In the genomic region with DNA sequence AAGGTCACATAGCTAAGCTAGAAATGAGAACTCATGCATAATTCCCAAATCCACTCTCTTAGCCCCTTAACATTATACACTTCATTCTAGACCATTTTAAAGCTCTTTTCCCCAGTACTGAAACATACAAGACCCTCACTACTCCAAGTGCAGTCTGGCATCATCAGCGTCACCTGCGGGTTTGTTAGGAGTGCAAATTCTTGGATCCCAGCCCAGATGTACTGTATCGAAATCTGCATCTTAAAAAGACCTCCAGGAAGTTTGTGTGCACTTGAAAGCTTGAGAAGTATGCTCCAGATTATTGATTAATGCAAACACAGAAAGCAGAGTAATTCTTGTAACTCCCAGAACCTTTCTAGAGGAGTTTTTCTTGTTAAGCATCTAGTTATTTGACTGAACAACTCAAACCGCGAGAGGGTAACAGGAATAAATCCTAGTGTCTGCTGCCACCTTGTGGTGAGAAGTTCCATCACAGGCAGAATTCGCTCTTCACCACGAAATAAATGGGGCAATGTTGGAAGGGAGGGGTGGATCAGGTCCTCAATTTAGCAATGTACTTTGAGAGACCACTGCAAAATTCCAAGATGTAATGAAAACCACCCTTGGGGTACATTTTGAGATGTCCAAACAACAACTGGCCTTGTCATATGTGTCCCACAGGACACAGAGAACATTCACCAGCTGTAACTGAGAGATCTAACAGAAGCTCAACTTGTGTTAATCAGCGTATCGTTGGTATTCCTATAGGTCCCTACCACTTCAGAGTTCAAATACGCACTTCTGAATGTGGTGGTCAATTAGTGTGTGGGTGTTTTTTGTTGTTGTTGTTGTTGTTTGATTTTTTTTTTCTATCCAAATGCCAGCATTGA, we compare ENCODE assay signal across 8 cellular contexts. TPM values are rescaled to one million over a fixed set of nuclear protein-coding genes. Genes with fewer than 3 reads are reported as not detected.
DNase-seq lines count a peak whose midpoint lies in the region; ATAC-seq and TF ChIP-seq lines count a peak whose summit lies in the region.

No MANE protein-coding gene starts in this region.

- peak; percentile 74 to 76 for DNase-seq in cardiac muscle cell (ENCODE audit: low read depth in 1 of 2, low spot score in 1 of 2)
- DNase-seq in Right ventricle myocardium inferior (ENCODE audit: missing footprints) = no peak
- DNase-seq in NCI-H510A (lab: John Stamatoyannopoulos, UW) = peak; percentile 2
- DNase-seq in activated CD4-positive, alpha-beta memory T cell treated with anti-CD3 and anti-CD28 coated beads for 36 hours = peak; percentile 70
- DNase-seq in effector memory CD8-positive, alpha-beta T cell = peak; percentile 49 to 58 (median 57)
- DNase-seq in midbrain (lab: John Stamatoyannopoulos, UW) = peak; percentile 81
- DNase-seq in stimulated activated CD8-positive, alpha-beta memory T cell treated with anti-CD3 and anti-CD28 coated beads, Interleukin-7, amount 100 ng/mL, for 24 hours (ENCODE audit: low read depth) = peak; percentile 9

- H3K9me3 Mint-ChIP-seq in activated CD4-positive, alpha-beta memory T cell treated with anti-CD3 and anti-CD28 coated beads for 36 hours = no peaks in the 10 kb centered on the region
- H3K9me3 Mint-ChIP-seq in effector memory CD8-positive, alpha-beta T cell = no peaks in the 10 kb centered on the region

- H3K4me3 ChIP-seq in cardiac muscle cell = no peak overlapping the region

- ATAC-seq in Right ventricle myocardium inferior (no peak), HG03103 (IDR thresholded peaks at IDR 0.05; ENCODE audit: low read depth, unreplicated experiment) (peak; percentile 61)
- ATAC-seq in effector memory CD8-positive, alpha-beta T cell (replicated peaks) = peak; percentile 59

- no peaks in the 10 kb centered on the region for H3K4me1 Mint-ChIP-seq in activated CD4-positive, alpha-beta memory T cell treated with anti-CD3 and anti-CD28 coated beads for 36 hours (ENCODE audit: low read depth)
- peaks cover 9 to 15% of the 10 kb centered on the region in 2 donors for H3K4me1 Mint-ChIP-seq in effector memory CD8-positive, alpha-beta T cell (ENCODE audit: low read depth in 2 of 2)

- POLR2A ChIA-PET in activated CD4-positive, alpha-beta memory T cell treated with anti-CD3 and anti-CD28 coated beads for 36 hours (lab: Charles Lee) = no interaction called here

- intact Hi-C loops in Right ventricle myocardium inferior (cut with DNase I) = loop anchor here (1.0 kb wide), 1 partner anchor 467 kb away; no protein-coding TSS in a partner anchor
- intact Hi-C loops in activated CD4-positive, alpha-beta memory T cell treated with anti-CD3 and anti-CD28 coated beads for 36 hours (cut with micrococcal nuclease) = loop anchor here (1.0 to 10.0 kb wide), 3 partner anchors 469 to 1614 kb away; no protein-coding TSS in a partner anchor

- CTCF ChIA-PET in activated CD4-positive, alpha-beta memory T cell treated with anti-CD3 and anti-CD28 coated beads for 36 hours (lab: Charles Lee) = interaction anchor here (0.7 to 7.2 kb wide), 12 partner anchors 10 to 1485 kb away, joined by 3 to 94 read pairs (median 3); no protein-coding TSS in a partner anchor

- H3K4me1 ChIP-seq in cardiac muscle cell (ENCODE audit: low read depth) = no peaks in the 10 kb centered on the region

- no peaks in the 10 kb centered on the region for H3K9me3 ChIP-seq in cardiac muscle cell (ENCODE audit: low read depth)

- no peaks in the 10 kb centered on the region for H3K36me3 Mint-ChIP-seq in activated CD4-positive, alpha-beta memory T cell treated with anti-CD3 and anti-CD28 coated beads for 36 hours
- H3K36me3 Mint-ChIP-seq in effector memory CD8-positive, alpha-beta T cell (ENCODE audit: insufficient read depth) = no peaks in the 10 kb centered on the region

- no peaks in the 10 kb centered on the region for H3K27me3 Mint-ChIP-seq in activated CD4-positive, alpha-beta memory T cell treated with anti-CD3 and anti-CD28 coated beads for 36 hours
- H3K27me3 Mint-ChIP-seq in effector memory CD8-positive, alpha-beta T cell = no peaks in the 10 kb centered on the region

- TF ChIP-seq CTCF in cardiac muscle cell (IDR thresholded peaks at IDR 0.05; ENCODE audit: low read depth, low read length) = peak; percentile 78

- peaks cover 15% of the 10 kb centered on the region for H3K27me3 ChIP-seq in cardiac muscle cell

- no peak overlapping the region for H3K4me3 Mint-ChIP-seq in activated CD4-positive, alpha-beta memory T cell treated with anti-CD3 and anti-CD28 coated beads for 36 hours
- H3K4me3 Mint-ChIP-seq in effector memory CD8-positive, alpha-beta T cell = no peak overlapping the region

- no peak overlapping the region for H3K27ac Mint-ChIP-seq in activated CD4-positive, alpha-beta memory T cell treated with anti-CD3 and anti-CD28 coated beads for 36 hours
- no peak overlapping the region for H3K27ac Mint-ChIP-seq in effector memory CD8-positive, alpha-beta T cell

- H3K27ac ChIP-seq in cardiac muscle cell = no peak overlapping the region

- no peaks in the 10 kb centered on the region for H3K36me3 ChIP-seq in cardiac muscle cell

RNA-seq across cellular contexts. Expression of a gene that starts 0.6 kb away (rescaled TPM):
- total RNA-seq in cardiac muscle cell = not detected in 2 replicates
- not detected in 2 replicates for polyA plus RNA-seq in cardiac muscle cell
- not detected for total RNA-seq in Right ventricle myocardium inferior
- not detected for total RNA-seq in activated CD4-positive, alpha-beta memory T cell treated with anti-CD3 and anti-CD28 coated beads for 36 hours

RNA-seq across cellular contexts. Expression of a gene that starts 45.1 kb away (rescaled TPM):
- 49.1 and 58.8 TPM in 2 replicates for total RNA-seq in cardiac muscle cell
- polyA plus RNA-seq in cardiac muscle cell = 98.5 and 115 TPM in 2 replicates
- 79.1 TPM for total RNA-seq in Right ventricle myocardium inferior
- total RNA-seq in activated CD4-positive, alpha-beta memory T cell treated with anti-CD3 and anti-CD28 coated beads for 36 hours = 10 to 100 TPM; 85.2 to 88.9 TPM

RNA-seq across cellular contexts. Expression of a gene that starts 45.2 kb away (rescaled TPM):
- total RNA-seq in cardiac muscle cell = 7.2 and 8.2 TPM in 2 replicates
- 6.2 and 8.3 TPM in 2 replicates for polyA plus RNA-seq in cardiac muscle cell
- total RNA-seq in Right ventricle myocardium inferior = 9.3 TPM
- 10 to 100 TPM; 26.3 to 29.4 TPM for total RNA-seq in activated CD4-positive, alpha-beta memory T cell treated with anti-CD3 and anti-CD28 coated beads for 36 hours
